In the genomic region with DNA sequence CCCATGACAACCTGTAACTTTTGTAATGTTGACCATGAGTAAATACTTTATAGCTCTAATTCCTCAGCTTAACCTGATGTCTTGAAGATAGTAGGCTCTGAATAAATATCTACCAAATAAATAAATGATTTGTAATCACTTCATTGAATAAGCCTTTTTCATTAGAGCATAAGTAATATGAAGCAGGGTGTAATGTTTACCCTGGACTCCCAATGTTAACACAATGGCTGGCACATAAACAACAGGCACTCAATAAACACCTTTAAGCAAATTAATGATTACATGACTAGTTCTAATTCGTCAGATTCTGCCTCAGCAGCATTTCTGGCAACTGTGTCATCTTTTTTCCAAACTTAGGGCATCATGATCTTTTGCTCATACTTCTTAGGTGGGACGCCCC, we compare ENCODE assay signal across 17 cellular contexts.
DNase-seq lines count a peak whose midpoint lies in the region; ATAC-seq, FAIRE-seq and TF ChIP-seq lines count a peak whose summit lies in the region.
"Had no signal": no experiment of that assay in that cellular context is flagged by ENCODE, and none has a peak within 500 bp of the region (broad histone marks: within the 10 kb centered on the region; RNA-seq: fewer than 3 reads in every experiment).

No MANE protein-coding gene starts in this region.

- CTCF ChIA-PET in SK-N-SH (lab: Yijun Ruan, JAX) (no interaction called here), IMR-90 (lab: Yijun Ruan, JAX) (no interaction called here)

- no peaks in the 10 kb centered on the region; the same call in 1 of the 2 replicates for H3K9me1 ChIP-seq in IMR-90 (ENCODE audit: insufficient read depth, low read length)

- H3K27ac ChIP-seq in SK-N-SH (ENCODE audit: low read depth in 2 of 2, low read length in 1 of 2): peak overlapping the region in 1 of 2 experiments; percentile 69; a peak in 1 of 4 replicates
- no peak overlapping the region for H3K27ac ChIP-seq in IMR-90 (ENCODE audit: insufficient read depth, low read length)
- H3K27ac ChIP-seq: 22Rv1, A549, C4-2B had no signal

- H3K4ac ChIP-seq in IMR-90 (ENCODE audit: low read depth, low read length): peak overlapping the region; percentile 28; the same call in 1 of the 2 replicates

- dilution Hi-C loops in IMR-90 (cut with HindIII; ENCODE audit: low sequenced_read_pairs, unreplicated experiment): no loop called here

- WGBS in SK-N-SH (ENCODE audit: low lambda C conversion rate): 82% methylated on average over 2 of the region's 2 CpGs
- no CpG with 5 or more reads among the region's 2 CpGs for WGBS in IMR-90 (ENCODE audit: extremely low coverage in 2 of 2, insufficient read length in 1 of 2), 2 experiments

- peak overlapping the region; percentile 48; the same call in 1 of the 2 replicates for H3K23ac ChIP-seq in IMR-90 (ENCODE audit: low read depth, low read length)

- H4K8ac ChIP-seq in IMR-90 (ENCODE audit: low read depth in 2 of 2, low read length in 2 of 2): peak overlapping the region; percentile 28 to 57; a peak in 1 of 4 replicates

- no peak for TF ChIP-seq RAD21 in SK-N-SH (IDR thresholded peaks at IDR 0.05; ENCODE audit: low read length)
- TF ChIP-seq RAD21 in IMR-90 (IDR thresholded peaks at IDR 0.05; ENCODE audit: low read length): no peak

- H3K79me2 ChIP-seq in SK-N-SH (ENCODE audit: insufficient read depth): peaks cover 67% of the 10 kb centered on the region

- peak overlapping the region; percentile 54; the same call in 1 of the 2 replicates for H3K18ac ChIP-seq in IMR-90 (ENCODE audit: low read depth, low read length)

- peak overlapping the region; percentile 74 for H2BK5ac ChIP-seq in IMR-90 (ENCODE audit: low read depth, low read length, poor library complexity, severe bottlenecking)

- no peak for TF ChIP-seq EP300 in SK-N-SH (IDR thresholded peaks at IDR 0.05; ENCODE audit: borderline replicate concordance in 1 of 2, low read depth in 1 of 2, low read length in 1 of 2)

- intact Hi-C loops in IMR-90 (cut with micrococcal nuclease): no loop called here

- H3K9me2 ChIP-seq in SK-N-SH: no peaks in the 10 kb centered on the region

- H4K91ac ChIP-seq in IMR-90 (ENCODE audit: insufficient read depth, low read depth, low read length): peak overlapping the region; percentile 44

- no peaks in the 10 kb centered on the region for H3K27me3 ChIP-seq in SK-N-SH (ENCODE audit: insufficient read depth)
- H3K27me3 ChIP-seq in IMR-90 (ENCODE audit: control insufficient read depth, insufficient read depth, low read length): no peaks in the 10 kb centered on the region

- H3F3A ChIP-seq in SK-N-SH (replicated peaks; ENCODE audit: insufficient read depth): peaks cover 12% of the 10 kb centered on the region

- H3K9ac ChIP-seq in SK-N-SH: no peak overlapping the region
- no peak overlapping the region for H3K9ac ChIP-seq in IMR-90 (ENCODE audit: low read depth, low read length)

- DNase-seq in SK-N-SH (no peak), IMR-90 (no peak), kidney tubule cell (ENCODE audit: low spot score) (peak; percentile 29), frontal cortex (ENCODE audit: low spot score in 2 of 2) (no peak), NCI-H1105 (lab: John Stamatoyannopoulos, UW) (no peak)
- DNase-seq: AML-193; CD4-positive, alpha-beta T cell; DMS153; DND-41; EL had no signal

- H2BK15ac ChIP-seq in IMR-90 (ENCODE audit: low read depth, low read length): peak overlapping the region; percentile 46; the same call in 1 of the 3 replicates

- ATAC-seq in SK-N-SH treated with all-trans-retinoic acid at 6 μM for 48 hours (no peak), IMR-90 (ENCODE audit: low read depth) (no peak), HG02642 (IDR thresholded peaks at IDR 0.05; ENCODE audit: poor library complexity, unreplicated experiment) (no peak)
- ATAC-seq: A549, GM12878 had no signal

- no peak for TF ChIP-seq POLR2A in IMR-90 (IDR thresholded peaks at IDR 0.05; ENCODE audit: low read depth, low read length)

- H2AFZ ChIP-seq in SK-N-SH (ENCODE audit: low read depth) (no peak overlapping the region), IMR-90 (replicated peaks; ENCODE audit: low read length, poor library complexity) (no peak overlapping the region)

- no peaks in the 10 kb centered on the region for H3K9me3 ChIP-seq in SK-N-SH
- no peaks in the 10 kb centered on the region for H3K9me3 ChIP-seq in IMR-90 (ENCODE audit: control insufficient read depth, insufficient read depth, low read length)
- H3K9me3 ChIP-seq: A549, HAP-1 had no signal

- no peak overlapping the region; the same call in 1 of the 2 replicates for H2AK5ac ChIP-seq in IMR-90 (ENCODE audit: low read depth, low read length)

- H4K20me1 ChIP-seq in SK-N-SH (ENCODE audit: insufficient read depth) (peaks cover 12% of the 10 kb centered on the region; the same call in 1 of the 2 replicates), IMR-90 (ENCODE audit: insufficient read depth, low read length) (peaks cover 10% of the 10 kb centered on the region; the same call in 1 of the 2 replicates)

- TF ChIP-seq CTCF in SK-N-SH (IDR thresholded peaks at IDR 0.05) (no peak), IMR-90 (conservative IDR thresholded peaks at IDR 0.05; ENCODE audit: low read depth, low read length) (no peak)

- no TSS peak for BruUV-seq in IMR-90 (replicated peaks; lab: Mats Ljungman, UMichigan)

- peak overlapping the region; percentile 28; the same call in 1 of the 2 replicates for H2BK120ac ChIP-seq in IMR-90 (ENCODE audit: low read depth, low read length)

- no peak for FAIRE-seq in frontal cortex (lab: Jason Lieb, UNC)
- FAIRE-seq: A549, GM12878 had no signal

- in situ Hi-C loops in IMR-90 (cut with MboI; ENCODE audit: low sequenced_read_pairs): no loop called here

- POLR2A ChIA-PET in SK-N-SH (lab: Yijun Ruan, JAX): no interaction called here
- POLR2A ChIA-PET in IMR-90 (lab: Charles Lee; ENCODE audit: unreplicated experiment): no interaction called here

- peaks cover 8 to 17% of the 10 kb centered on the region in 2 experiments for H3K4me1 ChIP-seq in SK-N-SH (ENCODE audit: control insufficient read depth in 1 of 2, insufficient read depth in 2 of 2, low read depth in 1 of 2, low read length in 1 of 2)
- H3K4me1 ChIP-seq in IMR-90 (ENCODE audit: control insufficient read depth, insufficient read depth, low read length): peaks cover 7% of the 10 kb centered on the region; the same call in 1 of the 2 replicates
- H3K4me1 ChIP-seq: A549 had no signal

- peak overlapping the region; percentile 34 for H3K14ac ChIP-seq in IMR-90 (replicated peaks; ENCODE audit: low read depth, low read length)

- peak overlapping the region; percentile 42; the same call in 1 of the 2 replicates for H3K4me2 ChIP-seq in SK-N-SH
- peak overlapping the region; percentile 78 for H3K4me2 ChIP-seq in IMR-90 (ENCODE audit: low read depth, low read length)
- H3K4me2 ChIP-seq: A549 had no signal

- H3K36me3 ChIP-seq in SK-N-SH (replicated peaks in 1 of 2; ENCODE audit: control insufficient read depth in 1 of 2, insufficient read depth in 2 of 2, low read length in 1 of 2) (no peaks in the 10 kb centered on the region), IMR-90 (ENCODE audit: control insufficient read depth, insufficient read depth, low read length) (no peaks in the 10 kb centered on the region)
- H3K36me3 ChIP-seq: HAP-1 had no signal

- peak overlapping the region; percentile 58; the same call in 1 of the 2 replicates for H2BK20ac ChIP-seq in IMR-90 (ENCODE audit: low read depth, low read length)

- H4K5ac ChIP-seq in IMR-90 (ENCODE audit: low read depth, low read length): no peak overlapping the region

- H3K79me1 ChIP-seq in IMR-90 (ENCODE audit: low read depth in 1 of 2, low read length in 2 of 2): peaks cover 18 to 65% of the 10 kb centered on the region in 2 experiments

- H3K56ac ChIP-seq in IMR-90 (ENCODE audit: extremely low read depth, insufficient read depth, low read length): no peak overlapping the region

- H2AK9ac ChIP-seq in IMR-90 (replicated peaks; ENCODE audit: low read depth, low read length, poor library complexity): no peak overlapping the region

- H3K4me3 ChIP-seq in SK-N-SH (ENCODE audit: low read depth in 2 of 2, low read length in 1 of 2) (no peak overlapping the region), IMR-90 (ENCODE audit: insufficient read depth, low read depth, low read length) (no peak overlapping the region)
- H3K4me3 ChIP-seq: A549, GM12878, HAP-1 had no signal

TF ChIP-seq in SK-N-SH, 30 proteins besides CTCF, POLR2A, EP300 and RAD21 (continues in another document):
- TF ChIP-seq MXI1 (IDR thresholded peaks at IDR 0.05; ENCODE audit: low read depth, low read length) (no peak), YY1 (IDR thresholded peaks at IDR 0.05; ENCODE audit: low read depth) (no peak), GABPA (IDR thresholded peaks at IDR 0.05; ENCODE audit: low read depth) (no peak)

TF ChIP-seq in SK-N-SH treated with all-trans-retinoic acid at 6 μM for 48 hours, 23 proteins besides CTCF, POLR2A, EP300 and RAD21:
- TF ChIP-seq OSR1 (CRISPR knock-in tag; IDR thresholded peaks at IDR 0.05) (no peak), ARNTL (CRISPR knock-in tag; IDR thresholded peaks at IDR 0.05; ENCODE audit: borderline replicate concordance, low read depth) (no peak), TOX (CRISPR knock-in tag; IDR thresholded peaks at IDR 0.05; ENCODE audit: borderline replicate concordance) (no peak), BACH2 (CRISPR knock-in tag; IDR thresholded peaks at IDR 0.05; ENCODE audit: borderline replicate concordance) (no peak), ZFP3 (CRISPR knock-in tag; IDR thresholded peaks at IDR 0.05) (no peak), ZNF565 (CRISPR knock-in tag; conservative IDR thresholded peaks at IDR 0.05; ENCODE audit: low read depth) (no peak), ESRRG (CRISPR knock-in tag; IDR thresholded peaks at IDR 0.05) (no peak), TCF4 (CRISPR knock-in tag; IDR thresholded peaks at IDR 0.05; ENCODE audit: borderline replicate concordance) (no peak), ZFP30 (CRISPR knock-in tag; IDR thresholded peaks at IDR 0.05) (no peak), ISL1 (CRISPR knock-in tag; IDR thresholded peaks at IDR 0.05) (no peak)

TF ChIP-seq in IMR-90, 13 proteins besides CTCF, POLR2A, EP300 and RAD21:
- TF ChIP-seq MAFK (IDR thresholded peaks at IDR 0.05; ENCODE audit: low read depth, low read length) (0 out of 2 replicates have a peak, but pooled peaks have one; percentile 25), USF2 (IDR thresholded peaks at IDR 0.05; ENCODE audit: low read depth, low read length) (no peak)
